In genomic region chr2:85886585-85886984, GRCh38 we compare ENCODE assay signal across 8 cellular contexts.
DNase-seq lines count a peak whose midpoint lies in the region.

No MANE protein-coding gene starts in this region.

- peak overlapping the region; percentile 34; the same call in 1 of the 2 replicates for H3K27ac ChIP-seq in SK-N-MC

- H3K9ac ChIP-seq in SK-N-MC (ENCODE audit: insufficient read length), result peak overlapping the region; percentile 19

- H3K4me3 ChIP-seq in SK-N-MC, result peak overlapping the region; percentile 78

- H3K9me3 ChIP-seq in SK-N-MC (ENCODE audit: low read depth, low read length), result no peaks in the 10 kb centered on the region

- peak; percentile 56 for DNase-seq in COLO829 (ENCODE audit: low spot score)
- DNase-seq in SK-N-MC (ENCODE audit: low read depth, low spot score), result no peak
- peak in 48 of 58 donors; percentile 16 to 86 (median 52) for DNase-seq in anterior cingulate cortex (lab: John Stamatoyannopoulos, UW)
- peak; percentile 83 for DNase-seq in kidney tubule cell (ENCODE audit: low spot score)
- DNase-seq in stimulated activated CD4-positive, alpha-beta T cell treated with anti-CD3 and anti-CD28 coated beads, Interleukin-4, amount 100 ng/mL, for 1 hour, result peak; percentile 68
- DNase-seq in NCI-H2227 (lab: John Stamatoyannopoulos, UW; ENCODE audit: unreplicated experiment), result no peak
- DNase-seq in COR-L47 (lab: John Stamatoyannopoulos, UW), result no peak
- no peak for DNase-seq in NK-92 treated with Interleukin-12 subunit alpha and Interleukin-12 subunit beta, amount 100 ng/mL, for 24 hours (lab: John Stamatoyannopoulos, UW)

- H3K36me3 ChIP-seq in SK-N-MC (ENCODE audit: insufficient read depth, low read length), result no peaks in the 10 kb centered on the region; the same call in 1 of the 2 replicates

Comparison
In these comparisons a context has a peak if more than half of its experiments do, and no peak if none do; other contexts are left out.
1. DNase-seq: peak in COLO829 (single experiment), anterior cingulate cortex (48 of 58), kidney tubule cell (single experiment) and stimulated activated CD4-positive, alpha-beta T cell treated with anti-CD3 and anti-CD28 coated beads, Interleukin-4, amount 100 ng/mL, for 1 hour (single experiment); none in SK-N-MC (single experiment), NCI-H2227 (single experiment), COR-L47 (single experiment) and NK-92 treated with Interleukin-12 subunit alpha and Interleukin-12 subunit beta, amount 100 ng/mL, for 24 hours (single experiment).